10 cellular contexts compared by ENCODE assay signal in the genomic region with DNA sequence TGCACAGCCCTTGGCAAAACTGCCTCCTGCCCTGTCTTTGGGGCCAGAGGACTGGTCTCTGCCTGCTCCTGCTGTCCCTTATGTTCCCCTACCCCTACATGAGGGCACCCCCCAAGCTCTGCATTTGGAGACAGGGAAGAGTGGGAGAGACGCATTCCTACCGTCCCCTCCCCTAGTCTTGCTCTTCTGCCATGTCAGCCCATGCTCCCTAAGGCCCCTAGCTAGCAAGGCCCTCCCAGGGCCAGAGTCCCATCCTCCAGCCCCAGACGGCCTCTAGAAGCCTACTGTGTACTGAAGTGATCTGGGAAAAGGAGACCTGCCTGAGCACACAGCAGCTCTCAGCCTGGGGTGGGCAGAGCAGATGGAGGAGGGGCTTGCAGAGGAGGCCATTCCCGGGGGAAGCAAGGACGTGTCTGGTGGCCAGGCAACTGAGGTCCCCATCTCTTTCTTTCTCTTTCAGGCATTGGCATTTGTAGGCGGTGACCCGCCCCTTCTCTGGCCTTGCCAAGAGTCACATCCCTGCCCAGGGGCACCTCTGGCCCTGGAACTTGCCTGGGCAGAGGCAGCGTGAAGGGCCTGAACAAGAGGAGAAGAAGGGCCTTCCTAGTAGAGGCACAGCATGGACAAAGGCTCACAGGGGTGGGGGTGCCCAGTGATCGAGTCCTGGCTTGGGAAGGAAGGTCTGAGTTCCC. TPM values are rescaled to one million over a fixed set of nuclear protein-coding genes. Genes with fewer than 3 reads are reported as not detected.
DNase-seq lines count a peak whose midpoint lies in the region; ATAC-seq and TF ChIP-seq lines count a peak whose summit lies in the region.
"Not testable (repeated sequence)": the region's sequence is repeated elsewhere in the genome, so short reads cannot be mapped to it uniquely, and the experiment has no call there.
"Had no signal": no experiment of that assay in that cellular context is flagged by ENCODE, and none has a peak within 500 bp of the region (broad histone marks: within the 10 kb centered on the region; RNA-seq: fewer than 3 reads in every experiment).

No MANE protein-coding gene starts in this region.

- H3K4me1 Mint-ChIP-seq in CD14-positive monocyte; activated CD4-positive, alpha-beta T cell treated with anti-CD3 and anti-CD28 coated beads, Interleukin-2, amount 10 ng/mL, durations not matched to agents 24 days and 14 days; chondrocyte (ENCODE audit: low read depth); natural killer cell treated with Interleukin-12 subunit alpha and Interleukin-12 subunit beta and Interleukin-15 and Interleukin-18, amount 100 ng/mL, for 72 hours (ENCODE audit: low read depth in 2 of 2); stimulated activated effector memory CD8-positive, alpha-beta T cell treated with anti-CD3 and anti-CD28 coated beads, Interleukin-12 subunit alpha, Interleukin-12 subunit beta, amount 100 ng/mL, for 72 hours: not testable (repeated sequence)
- peaks cover 15 to 24% of the 10 kb centered on the region in 2 experiments for H3K4me1 Mint-ChIP-seq in H9
- peaks cover 12% of the 10 kb centered on the region for H3K4me1 Mint-ChIP-seq in activated naive CD4-positive, alpha-beta T cell treated with anti-CD3 and anti-CD28 coated beads, Interleukin-2, amount 50 U/mL, for 24 hours

- ATAC-seq in natural killer cell treated with Interleukin-12 subunit alpha and Interleukin-12 subunit beta and Interleukin-15 and Interleukin-18, amount 100 ng/mL, for 72 hours; stimulated activated effector memory CD8-positive, alpha-beta T cell treated with anti-CD3 and anti-CD28 coated beads, Interleukin-12 subunit alpha, Interleukin-12 subunit beta, amount 100 ng/mL, for 72 hours: not testable (repeated sequence)

- H3K4me1 ChIP-seq in H9 (ENCODE audit: insufficient read depth, low read length); iPS DF 6.9 (ENCODE audit: control insufficient read depth, insufficient read depth, low read length): not testable (repeated sequence)

- not testable (repeated sequence) for H3K14ac ChIP-seq in H9 (ENCODE audit: insufficient read depth, low read length)

- not testable (repeated sequence) for H3K23me2 ChIP-seq in H9 (ENCODE audit: insufficient read length, low read depth, low read length, poor library complexity, severe bottlenecking)

- not testable (repeated sequence) for H2BK5ac ChIP-seq in H9 (ENCODE audit: insufficient read length, low read length)

- H3K4me2 ChIP-seq in H9 (ENCODE audit: insufficient read depth, insufficient read length, low read length): not testable (repeated sequence)

- peak overlapping the region; percentile 46 to 58 for H3K4me3 Mint-ChIP-seq in CD14-positive monocyte
- peak overlapping the region; percentile 66 to 77; a peak in 4 of 5 replicates for H3K4me3 Mint-ChIP-seq in H9
- peak overlapping the region; percentile 55 for H3K4me3 Mint-ChIP-seq in activated CD4-positive, alpha-beta T cell treated with anti-CD3 and anti-CD28 coated beads, Interleukin-2, amount 10 ng/mL, durations not matched to agents 24 days and 14 days
- peak overlapping the region; percentile 74 for H3K4me3 Mint-ChIP-seq in activated naive CD4-positive, alpha-beta T cell treated with anti-CD3 and anti-CD28 coated beads, Interleukin-2, amount 50 U/mL, for 24 hours
- not testable (repeated sequence) for H3K4me3 Mint-ChIP-seq in chondrocyte (ENCODE audit: unreplicated experiment)
- H3K4me3 Mint-ChIP-seq in natural killer cell treated with Interleukin-12 subunit alpha and Interleukin-12 subunit beta and Interleukin-15 and Interleukin-18, amount 100 ng/mL, for 72 hours: peak overlapping the region; percentile 37
- H3K4me3 Mint-ChIP-seq in stimulated activated effector memory CD8-positive, alpha-beta T cell treated with anti-CD3 and anti-CD28 coated beads, Interleukin-12 subunit alpha, Interleukin-12 subunit beta, amount 100 ng/mL, for 72 hours: peak overlapping the region; percentile 51

- not testable (repeated sequence) for H2AK5ac ChIP-seq in H9 (ENCODE audit: insufficient read length, low read length)

- not testable (repeated sequence) for H2BK15ac ChIP-seq in H9 (ENCODE audit: low read depth, low read length)

- DNase-seq in CD14-positive monocyte (ENCODE audit: low spot score); H9; chondrocyte (ENCODE audit: low spot score); iPS DF 6.9 (ENCODE audit: low read depth, low spot score); natural killer cell treated with Interleukin-12 subunit alpha and Interleukin-12 subunit beta and Interleukin-15 and Interleukin-18, amount 100 ng/mL, for 72 hours (ENCODE audit: low spot score); stimulated activated effector memory CD8-positive, alpha-beta T cell treated with anti-CD3 and anti-CD28 coated beads, Interleukin-12 subunit alpha, Interleukin-12 subunit beta, amount 100 ng/mL, for 72 hours (ENCODE audit: low spot score in 2 of 2): not testable (repeated sequence)
- DNase-seq in activated CD4-positive, alpha-beta T cell treated with anti-CD3 and anti-CD28 coated beads, Interleukin-2, amount 10 ng/mL, durations not matched to agents 24 days and 14 days: peak; percentile 49

- H3K4ac ChIP-seq in H9 (ENCODE audit: low read depth, low read length): not testable (repeated sequence)

- H3K27me3 Mint-ChIP-seq in CD14-positive monocyte (ENCODE audit: low read depth in 3 of 3): peaks cover 19 to 40% (median 26%) of the 10 kb centered on the region in 3 donors
- not testable (repeated sequence) for H3K27me3 Mint-ChIP-seq in H9 (ENCODE audit: low read depth); activated CD4-positive, alpha-beta T cell treated with anti-CD3 and anti-CD28 coated beads, Interleukin-2, amount 10 ng/mL, durations not matched to agents 24 days and 14 days; activated naive CD4-positive, alpha-beta T cell treated with anti-CD3 and anti-CD28 coated beads, Interleukin-2, amount 50 U/mL, for 24 hours; chondrocyte (ENCODE audit: low read depth); natural killer cell treated with Interleukin-12 subunit alpha and Interleukin-12 subunit beta and Interleukin-15 and Interleukin-18, amount 100 ng/mL, for 72 hours

- H2AFZ ChIP-seq in H9 (ENCODE audit: low read length): not testable (repeated sequence)

- not testable (repeated sequence) for H4K5ac ChIP-seq in H9 (ENCODE audit: insufficient read length, low read depth, low read length)

- not testable (repeated sequence) for H3T11ph ChIP-seq in H9 (ENCODE audit: low read length)

- H3K9me3 Mint-ChIP-seq in CD14-positive monocyte; activated CD4-positive, alpha-beta T cell treated with anti-CD3 and anti-CD28 coated beads, Interleukin-2, amount 10 ng/mL, durations not matched to agents 24 days and 14 days; activated naive CD4-positive, alpha-beta T cell treated with anti-CD3 and anti-CD28 coated beads, Interleukin-2, amount 50 U/mL, for 24 hours; chondrocyte (ENCODE audit: low read depth); natural killer cell treated with Interleukin-12 subunit alpha and Interleukin-12 subunit beta and Interleukin-15 and Interleukin-18, amount 100 ng/mL, for 72 hours; stimulated activated effector memory CD8-positive, alpha-beta T cell treated with anti-CD3 and anti-CD28 coated beads, Interleukin-12 subunit alpha, Interleukin-12 subunit beta, amount 100 ng/mL, for 72 hours: not testable (repeated sequence)
- peaks cover 46 to 67% of the 10 kb centered on the region in 2 experiments for H3K9me3 Mint-ChIP-seq in H9

- H2BK20ac ChIP-seq in H9 (ENCODE audit: low read depth, low read length, poor library complexity, severe bottlenecking): not testable (repeated sequence)

- H4K8ac ChIP-seq in H9 (replicated peaks; ENCODE audit: insufficient read length, low read depth, low read length): not testable (repeated sequence)

- H3K18ac ChIP-seq in H9 (ENCODE audit: insufficient read length, low read depth, low read length): not testable (repeated sequence)

- H4K20me1 ChIP-seq in H9 (ENCODE audit: control insufficient read depth, insufficient read depth, insufficient read length): not testable (repeated sequence)

- no CpG with 5 or more reads among the region's 9 CpGs for WGBS in H9 (ENCODE audit: extremely low coverage, insufficient read length, low lambda C conversion rate)
- WGBS in iPS DF 6.9 (ENCODE audit: insufficient coverage, insufficient read length): no CpG with 5 or more reads among the region's 9 CpGs

- H3K27me3 ChIP-seq in H9 (ENCODE audit: insufficient read depth, low read length); iPS DF 6.9 (ENCODE audit: control insufficient read depth, insufficient read depth, low read length): not testable (repeated sequence)

- not testable (repeated sequence) for H3K27ac Mint-ChIP-seq in CD14-positive monocyte; H9; activated CD4-positive, alpha-beta T cell treated with anti-CD3 and anti-CD28 coated beads, Interleukin-2, amount 10 ng/mL, durations not matched to agents 24 days and 14 days; activated naive CD4-positive, alpha-beta T cell treated with anti-CD3 and anti-CD28 coated beads, Interleukin-2, amount 50 U/mL, for 24 hours; natural killer cell treated with Interleukin-12 subunit alpha and Interleukin-12 subunit beta and Interleukin-15 and Interleukin-18, amount 100 ng/mL, for 72 hours; stimulated activated effector memory CD8-positive, alpha-beta T cell treated with anti-CD3 and anti-CD28 coated beads, Interleukin-12 subunit alpha, Interleukin-12 subunit beta, amount 100 ng/mL, for 72 hours
- peak overlapping the region; percentile 22 for H3K27ac Mint-ChIP-seq in chondrocyte (ENCODE audit: unreplicated experiment)

- not testable (repeated sequence) for H2BK120ac ChIP-seq in H9 (ENCODE audit: low read depth, low read length, poor library complexity, severe bottlenecking)

- not testable (repeated sequence) for H3K27ac ChIP-seq in H9 (ENCODE audit: insufficient read length, low read depth, low read length); iPS DF 6.9 (ENCODE audit: low read length)

- H2BK12ac ChIP-seq in H9 (ENCODE audit: insufficient read length, low read depth, low read length): not testable (repeated sequence)

- not testable (repeated sequence) for H4K91ac ChIP-seq in H9 (ENCODE audit: insufficient read length, low read depth, low read length)

- TF ChIP-seq CTCF in CD14-positive monocyte (IDR thresholded peaks at IDR 0.05); H9 (conservative IDR thresholded peaks at IDR 0.05); chondrocyte (IDR thresholded peaks at IDR 0.05): not testable (repeated sequence)

- not testable (repeated sequence) for H3K79me2 ChIP-seq in H9 (ENCODE audit: insufficient read depth, low read length)

- not testable (repeated sequence) for H3K56ac ChIP-seq in H9 (ENCODE audit: insufficient read length, low read depth, low read length)

- peaks cover 11% of the 10 kb centered on the region for H3K9me3 ChIP-seq in H9 (ENCODE audit: control insufficient read depth, low read depth, low read length)
- H3K9me3 ChIP-seq in iPS DF 6.9 (ENCODE audit: control insufficient read depth, insufficient read depth, low read length): not testable (repeated sequence)

- not testable (repeated sequence) for H3K9ac ChIP-seq in H9 (ENCODE audit: extremely low read depth, insufficient read length, low read length)

- not testable (repeated sequence) for H3K36me3 Mint-ChIP-seq in CD14-positive monocyte; activated CD4-positive, alpha-beta T cell treated with anti-CD3 and anti-CD28 coated beads, Interleukin-2, amount 10 ng/mL, durations not matched to agents 24 days and 14 days (ENCODE audit: low read depth); activated naive CD4-positive, alpha-beta T cell treated with anti-CD3 and anti-CD28 coated beads, Interleukin-2, amount 50 U/mL, for 24 hours; chondrocyte (ENCODE audit: low read depth); natural killer cell treated with Interleukin-12 subunit alpha and Interleukin-12 subunit beta and Interleukin-15 and Interleukin-18, amount 100 ng/mL, for 72 hours; stimulated activated effector memory CD8-positive, alpha-beta T cell treated with anti-CD3 and anti-CD28 coated beads, Interleukin-12 subunit alpha, Interleukin-12 subunit beta, amount 100 ng/mL, for 72 hours
- H3K36me3 Mint-ChIP-seq in H9 (ENCODE audit: insufficient read depth in 1 of 3, low read depth in 3 of 3): peaks cover 10 to 29% (median 29%) of the 10 kb centered on the region in 3 experiments; a peak in 6 of 7 replicates

- H3K4me3 ChIP-seq in iPS DF 6.9 (ENCODE audit: low read length): 0 out of 2 replicates have a peak overlapping the region, but pooled peaks have one; percentile 7

- not testable (repeated sequence) for H3K36me3 ChIP-seq in iPS DF 6.9 (ENCODE audit: control insufficient read depth, insufficient read depth, low read length)

- not testable (repeated sequence) for H3K23ac ChIP-seq in H9 (ENCODE audit: insufficient read length, low read depth, low read length)

- not testable (repeated sequence) for H3K79me1 ChIP-seq in H9 (ENCODE audit: insufficient read depth, low read depth, low read length, poor library complexity, severe bottlenecking)

- intact Hi-C loops in CD14-positive monocyte (cut with micrococcal nuclease): not testable (repeated sequence)
- intact Hi-C loops in activated CD4-positive, alpha-beta T cell treated with anti-CD3 and anti-CD28 coated beads, Interleukin-2, amount 10 ng/mL, durations not matched to agents 24 days and 14 days (cut with micrococcal nuclease): loop anchor here (10.0 kb wide), 1 partner anchor 551 kb away; a partner anchor contains a TSS

RNA-seq across cellular contexts. Expression of a gene that starts 1.6 kb away (rescaled TPM):
- polyA plus RNA-seq in CD14-positive monocyte: not detected
- 18.1 and 18.3 TPM in 2 replicates for total RNA-seq in H9 (2021)
- total RNA-seq in activated CD4-positive, alpha-beta T cell treated with anti-CD3 and anti-CD28 coated beads, Interleukin-2, amount 10 ng/mL, durations not matched to agents 24 days and 14 days: 1.2 and 1.3 TPM in 2 replicates
- 0.27 to 0.62 TPM (median 0.40 TPM) in 3 replicates for total RNA-seq in chondrocyte
- under 1 TPM in 1 of 2 donors, not detected in 1; 0.05 TPM for total RNA-seq in natural killer cell treated with Interleukin-12 subunit alpha and Interleukin-12 subunit beta and Interleukin-15 and Interleukin-18, amount 100 ng/mL, for 72 hours
- total RNA-seq: RPMI7951, SJCRH30 had no signal
